In the genomic region with DNA sequence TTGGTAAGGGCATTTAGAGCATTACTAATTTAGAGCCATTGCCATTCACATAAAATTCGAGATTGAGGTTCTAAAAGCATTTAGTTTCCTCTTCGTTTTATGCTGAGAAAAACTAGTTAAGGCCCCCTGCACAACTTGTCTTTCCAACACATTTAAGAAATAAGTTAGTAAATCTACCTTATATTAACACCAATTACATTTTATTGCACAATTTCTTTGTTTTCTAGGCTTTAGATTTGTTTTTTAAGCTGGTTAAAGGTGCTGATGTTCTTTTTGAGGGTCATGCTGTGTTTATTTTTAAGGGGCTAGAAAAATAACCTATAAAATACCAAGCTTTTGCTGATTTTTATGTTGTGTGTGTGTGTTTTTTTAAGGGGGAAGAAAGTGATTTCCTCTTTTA, we compare ENCODE assay signal across 9 cellular contexts. TPM values are rescaled to one million over a fixed set of nuclear protein-coding genes. Genes with fewer than 3 reads are reported as not detected.
A peak's percentile ranks its signal among the peaks of the same experiment; 100 is the strongest.
DNase-seq lines count a peak whose midpoint lies in the region; ATAC-seq and TF ChIP-seq lines count a peak whose summit lies in the region.
"Had no signal": no experiment of that assay in that cellular context is flagged by ENCODE, and none has a peak within 500 bp of the region (broad histone marks: within the 10 kb centered on the region; RNA-seq: fewer than 3 reads in every experiment).

No MANE protein-coding gene starts in this region.

- peak overlapping the region; percentile 82 for H3K4me3 ChIP-seq in GM12875 (ENCODE audit: low read depth, low read length)
- peak overlapping the region; percentile 7 to 99 (median 88) for H3K4me3 ChIP-seq in Peyer's patch
- H3K4me3 ChIP-seq in epithelial cell of proximal tubule (ENCODE audit: low read depth, low read length), result peak overlapping the region; percentile 95
- peak overlapping the region; percentile 96 for H3K4me3 ChIP-seq in psoas muscle

- TF ChIP-seq POLR2A in Peyer's patch (IDR thresholded peaks at IDR 0.05), result no peak

- intact Hi-C loops in psoas muscle (cut with DNase I), result loop anchor here (5.0 to 10.0 kb wide), 2 partner anchors 304 to 306 kb away; a partner anchor contains a TSS

- DNase-seq in Peyer's patch, result no peak
- no peak for DNase-seq in epithelial cell of proximal tubule (ENCODE audit: low read depth)
- DNase-seq in psoas muscle, result no peak
- DNase-seq in hypothalamus (lab: John Stamatoyannopoulos, UW), result no peak
- no peak for DNase-seq in stimulated activated CD4-positive, alpha-beta T cell treated with anti-CD3 and anti-CD28 coated beads, Interleukin-12 subunit alpha, Interleukin-12 subunit beta, amount 100 ng/mL, for 4 hours
- DNase-seq in NCI-H2227 treated with DMSO at 0.1 percent for 48 hours (lab: John Stamatoyannopoulos, UW), result no peak
- DNase-seq: NCI-H1092 treated with DMSO at 0.1 percent for 48 hours had no signal

- no peak for TF ChIP-seq CTCF in GM12875 (IDR thresholded peaks at IDR 0.05; ENCODE audit: borderline replicate concordance, insufficient read depth, low read depth, low read length)
- TF ChIP-seq CTCF in Peyer's patch (IDR thresholded peaks at IDR 0.05), result no peak
- no peak for TF ChIP-seq CTCF in epithelial cell of proximal tubule (conservative IDR thresholded peaks at IDR 0.05; ENCODE audit: low read depth, low read length)
- TF ChIP-seq CTCF in psoas muscle (IDR thresholded peaks at IDR 0.05), result no peak

- H3K27me3 ChIP-seq in Peyer's patch (no peaks in the 10 kb centered on the region), psoas muscle (ENCODE audit: insufficient read depth in 3 of 3, low read length in 2 of 3) (no peaks in the 10 kb centered on the region)

- peaks cover 0 to 8% (median 0%) of the 10 kb centered on the region in 3 donors for H3K36me3 ChIP-seq in Peyer's patch
- peaks cover 0 to 22% of the 10 kb centered on the region in 2 donors for H3K36me3 ChIP-seq in psoas muscle (ENCODE audit: insufficient read depth in 1 of 2, low read depth in 1 of 2)

- WGBS in psoas muscle, 3 donors, result 10 to 25% (median 14%) methylated on average over 2 of the region's 2 CpGs

- ATAC-seq in psoas muscle (no peak), HG02884 (IDR thresholded peaks at IDR 0.05; ENCODE audit: unreplicated experiment) (no peak)

- H3K9me3 ChIP-seq in Peyer's patch, result no peaks in the 10 kb centered on the region
- no peaks in the 10 kb centered on the region for H3K9me3 ChIP-seq in psoas muscle

- peak overlapping the region in 2 of 4 donors; percentile 93 to 95 for H3K27ac ChIP-seq in Peyer's patch
- no peak overlapping the region for H3K27ac ChIP-seq in psoas muscle

- H3K4me1 ChIP-seq in Peyer's patch (peaks cover 0 to 28% (median 8%) of the 10 kb centered on the region in 4 donors), psoas muscle (peaks cover 36% of the 10 kb centered on the region)

RNA-seq across cellular contexts. Expression of a gene that starts 1.2 kb away (rescaled TPM):
- total RNA-seq in Peyer's patch, result 10 to 100 TPM; 38.7 to 56.9 (median 43.8) TPM
- 15.0 and 27.2 TPM in 2 replicates for total RNA-seq in epithelial cell of proximal tubule
- total RNA-seq in psoas muscle, result 10 to 100 TPM in 2 of 4 donors, 1 to 10 TPM in 2; 9.2 to 11.2 (median 10.1) TPM
- polyA plus RNA-seq in psoas muscle, result 10 to 100 TPM in 1 of 3 donors, 1 to 10 TPM in 2; 6.7 to 13.7 (median 8.6) TPM

RNA-seq across cellular contexts. Expression of a gene that starts 1.4 kb away (rescaled TPM):
- total RNA-seq in Peyer's patch (10 to 100 TPM; 28.9 to 64.2 (median 48.5) TPM), epithelial cell of proximal tubule (46.4 and 53.2 TPM in 2 replicates), psoas muscle (10 to 100 TPM; 19.2 to 28.0 (median 24.2) TPM)
- polyA plus RNA-seq in psoas muscle, result 10 to 100 TPM; 19.8 to 41.0 (median 29.3) TPM

RNA-seq across cellular contexts. Expression of a gene that starts 59.2 kb away (rescaled TPM):
- total RNA-seq in Peyer's patch (100 to 1,000 TPM in 1 of 4 donors, 10 to 100 TPM in 3; 71.3 to 220 (median 86.5) TPM), epithelial cell of proximal tubule (8.1 and 14.8 TPM in 2 replicates), psoas muscle (1 to 10 TPM; 1.2 to 2.1 (median 1.7) TPM)
- under 1 TPM; 0.31 to 0.59 (median 0.51) TPM for polyA plus RNA-seq in psoas muscle
